8 cellular contexts compared by ENCODE assay signal in the genomic region with DNA sequence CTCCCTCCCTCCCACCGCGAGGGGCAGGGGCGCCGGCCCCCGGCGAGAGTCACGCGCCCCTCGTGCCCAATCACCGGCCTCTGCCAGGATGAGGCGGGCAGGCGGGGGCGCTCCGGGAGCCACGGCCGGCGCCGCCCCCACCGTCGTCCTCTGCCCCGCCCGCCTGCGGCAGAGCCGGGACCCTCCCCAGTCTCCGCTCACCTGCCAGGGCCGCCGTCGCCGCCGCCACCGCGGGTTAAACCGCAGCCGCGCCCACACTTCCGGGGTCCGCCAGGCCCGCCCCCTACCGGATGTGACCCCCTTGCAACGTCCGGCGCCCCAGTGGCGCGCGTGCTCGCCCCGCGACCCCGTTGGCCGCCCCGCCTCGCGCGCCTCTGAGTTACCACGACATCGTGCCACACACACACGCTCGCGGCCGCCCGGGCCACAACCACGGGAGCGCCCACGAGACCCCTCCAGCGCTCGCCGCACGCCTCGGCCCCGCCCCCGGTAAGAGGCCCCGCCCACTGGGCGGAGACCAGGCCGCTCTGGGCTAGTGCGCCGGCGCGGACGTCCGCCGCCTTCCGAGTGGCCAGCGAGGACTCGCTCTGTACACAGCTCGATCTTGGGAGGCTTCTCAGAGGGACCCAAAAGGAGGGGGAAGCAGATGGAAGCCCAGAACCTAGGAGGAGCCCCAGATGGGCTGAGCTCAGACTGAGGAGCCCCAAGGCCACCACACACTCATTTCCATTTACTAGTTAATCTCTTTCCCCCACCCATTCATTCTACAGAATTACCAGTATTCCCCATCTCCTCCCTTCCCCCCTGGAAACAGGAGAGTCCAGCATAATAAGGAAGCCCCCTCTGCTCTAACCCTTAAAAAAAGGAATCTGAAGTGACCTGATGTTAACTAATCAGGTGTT. TPM values are rescaled to one million over a fixed set of nuclear protein-coding genes. Genes with fewer than 3 reads are reported as not detected.
DNase-seq lines count a peak whose midpoint lies in the region; ATAC-seq and TF ChIP-seq lines count a peak whose summit lies in the region.

A gene (minus strand): TSS at position 237 of the 902 bp plus-strand sequence. CDS start 22,597 bp downstream, outside the sequence.

- ATAC-seq in GM18873 (IDR thresholded peaks at IDR 0.05; ENCODE audit: low FRiP score, unreplicated experiment) (peak; percentile 62), HG03108 (IDR thresholded peaks at IDR 0.05; ENCODE audit: unreplicated experiment) (peak; percentile 65)

- H3K36me3 ChIP-seq in WERI-Rb-1 (peaks cover 13% of the 10 kb centered on the region), breast epithelium (no peaks in the 10 kb centered on the region), iPS-20b (ENCODE audit: insufficient read depth, low read depth, low read length) (no peaks in the 10 kb centered on the region)

- H3K27ac ChIP-seq in WERI-Rb-1 (peak within 1 kb of the TSS; percentile 98), breast epithelium (peak within 1 kb of the TSS; percentile 96 to 99), iPS-20b (ENCODE audit: low read length) (peak within 1 kb of the TSS; percentile 41), skin epidermis (peak within 1 kb of the TSS; percentile 89 to 100 (median 98))

- CTCF ChIA-PET in AG04449 (lab: Yijun Ruan, JAX): interaction anchor here (1.1 to 3.3 kb wide), 4 partner anchors 9 to 190 kb away, joined by 3 to 10 read pairs (median 4); a partner anchor contains a TSS

- intact Hi-C loops in breast epithelium (cut with DNase I; ENCODE audit: low total_unique reads): no loop called here

- H3K9ac ChIP-seq in iPS-20b (ENCODE audit: low read depth, low read length): peak within 1 kb of the TSS; percentile 89; the same call in 1 of the 2 replicates

- DNase-seq in AG04449 (ENCODE audit: low read depth, low spot score): no peak
- DNase-seq in NCI-H2196 treated with DMSO at 0.1 percent for 48 hours (lab: John Stamatoyannopoulos, UW; ENCODE audit: unreplicated experiment): peak; percentile 85
- DNase-seq in WERI-Rb-1: peak; percentile 90
- peak; percentile 77 to 90 for DNase-seq in breast epithelium (ENCODE audit: low spot score in 2 of 2)

- TF ChIP-seq POLR2A in breast epithelium (IDR thresholded peaks at IDR 0.05): peak; percentile 65

- peak; percentile 9 for TF ChIP-seq CTCF in AG04449 (IDR thresholded peaks at IDR 0.05; ENCODE audit: insufficient read depth, low read length, missing control alignments)
- TF ChIP-seq CTCF in WERI-Rb-1 (IDR thresholded peaks at IDR 0.05; ENCODE audit: low read depth, low read length): no peak
- TF ChIP-seq CTCF in breast epithelium (IDR thresholded peaks at IDR 0.05): peak in 2 of 3 donors; percentile 10 to 45

- H3K9me3 ChIP-seq in WERI-Rb-1 (ENCODE audit: severe bottlenecking): no peaks in the 10 kb centered on the region
- no peaks in the 10 kb centered on the region for H3K9me3 ChIP-seq in breast epithelium
- no peaks in the 10 kb centered on the region for H3K9me3 ChIP-seq in iPS-20b (ENCODE audit: insufficient read depth, low read depth, low read length)

- H3K27me3 ChIP-seq in WERI-Rb-1 (ENCODE audit: insufficient read depth, low read depth, severe bottlenecking) (no peaks in the 10 kb centered on the region), breast epithelium (no peaks in the 10 kb centered on the region), iPS-20b (ENCODE audit: insufficient read depth, low read length) (no peaks in the 10 kb centered on the region)

- peak within 1 kb of the TSS; percentile 81 for H3K4me3 ChIP-seq in AG04449 (ENCODE audit: low read depth, low read length)
- H3K4me3 ChIP-seq in WERI-Rb-1 (ENCODE audit: low read depth, low read length): peak within 1 kb of the TSS; percentile 65
- H3K4me3 ChIP-seq in breast epithelium: peak within 1 kb of the TSS; percentile 83 to 86 (median 85)
- peak within 1 kb of the TSS; percentile 84 for H3K4me3 ChIP-seq in iPS-20b (ENCODE audit: low read length)
- H3K4me3 ChIP-seq in skin epidermis: peak within 1 kb of the TSS; percentile 50 to 93 (median 69)

- peaks cover 0 to 14% of the 10 kb centered on the region in 2 donors for H3K4me1 ChIP-seq in breast epithelium
- H3K4me1 ChIP-seq in iPS-20b (ENCODE audit: insufficient read depth, low read length): peaks cover 10% of the 10 kb centered on the region; the same call in 1 of the 2 replicates

- POLR2A ChIA-PET in AG04449 (lab: Yijun Ruan, JAX): interaction anchor here (0.6 to 1.0 kb wide), 3 partner anchors 14 to 390 kb away, joined by 3 to 6 read pairs (median 3); no protein-coding TSS in a partner anchor

RNA-seq across cellular contexts. Expression of the gene that starts here (rescaled TPM):
- total RNA-seq in breast epithelium: 10 to 100 TPM in 2 of 3 donors, 1 to 10 TPM in 1; 9.3 to 20.3 (median 17.1) TPM

Comparison
In these comparisons a context has a peak if more than half of its experiments do, and no peak if none do; other contexts are left out.
1. H3K27ac ChIP-seq: peak in every context shown above with its lines; median percentile 98 in WERI-Rb-1; 98 in skin epidermis; 98 in breast epithelium; 41 in iPS-20b.